In the genomic region with DNA sequence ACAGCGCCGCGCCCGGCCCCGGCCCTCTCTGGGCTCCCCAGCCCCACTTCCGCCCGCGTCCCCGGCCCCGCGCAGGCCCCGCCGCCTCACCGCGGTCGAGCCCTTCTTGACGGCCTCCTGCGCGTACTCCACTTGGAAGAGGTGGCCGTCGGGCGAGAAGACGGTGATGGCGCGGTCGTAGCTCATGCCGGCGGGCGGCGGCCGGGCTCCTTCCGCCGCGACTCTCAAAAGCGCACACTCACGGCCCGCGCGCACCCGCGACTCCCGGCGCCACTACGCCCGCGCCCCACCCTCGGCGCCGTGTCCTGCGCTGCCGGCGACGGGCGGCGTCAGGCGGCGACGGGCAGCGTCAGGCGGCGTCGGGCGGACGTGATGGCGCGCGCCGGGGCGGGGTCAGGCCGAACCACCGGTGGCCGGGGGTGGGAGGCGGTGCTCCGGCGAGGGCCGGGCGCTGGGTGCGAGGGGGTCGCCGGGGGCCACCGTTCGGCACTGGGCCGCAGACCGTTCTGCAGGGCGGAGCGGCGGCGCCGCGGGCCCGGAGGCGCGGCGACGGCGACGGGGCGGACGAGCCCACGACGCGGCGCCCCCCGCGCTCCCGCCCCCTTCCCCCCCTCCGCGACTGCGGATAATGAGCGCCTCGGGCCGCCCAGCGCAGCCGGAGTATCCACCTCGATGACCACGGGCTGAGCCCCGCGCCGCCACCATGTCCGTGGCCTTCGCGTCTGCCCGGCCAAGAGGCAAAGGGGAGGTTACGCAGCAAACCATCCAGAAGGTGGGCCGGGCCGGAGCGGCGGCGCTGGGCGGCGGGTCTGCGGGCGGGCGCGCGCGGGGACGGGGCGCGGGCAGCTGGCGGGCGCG, we compare ENCODE assay signal across 8 cellular contexts. TPM values are rescaled to one million over a fixed set of nuclear protein-coding genes. Genes with fewer than 3 reads are reported as not detected.
DNase-seq lines count a peak whose midpoint lies in the region; ATAC-seq and TF ChIP-seq lines count a peak whose summit lies in the region.

PSMA7 (minus strand) TSS at position 277 of the 858 bp plus-strand sequence; CDS start at position 186, 91 bp downstream.
SS18L1 (plus strand) TSS at position 652 of the 858 bp plus-strand sequence; CDS start at position 704, 52 bp downstream.

- no peaks in the 10 kb centered on the region for H3K27me3 Mint-ChIP-seq in CD8-positive, alpha-beta T cell (ENCODE audit: low read depth)

- H3K36me3 ChIP-seq in CD8-positive, alpha-beta T cell (ENCODE audit: insufficient read depth, low read length), result peaks cover 24% of the 10 kb centered on the region
- peaks cover 61% of the 10 kb centered on the region for H3K36me3 ChIP-seq in NT2/D1 (ENCODE audit: insufficient read depth, insufficient read length, low read length)

- DNase-seq in CD8-positive, alpha-beta T cell, result peak; percentile 65 to 93 (median 84)
- DNase-seq in NT2/D1 (ENCODE audit: low read depth, low spot score), result peak; percentile 86
- DNase-seq in activated CD8-positive, alpha-beta memory T cell treated with anti-CD3 and anti-CD28 coated beads, Interleukin-2, amount 50 U/mL, for 48 hours, result peak; percentile 92
- no peak for DNase-seq in epithelial cell of prostate (ENCODE audit: low read depth, low spot score)
- peak; percentile 87 for DNase-seq in mucosa of gallbladder (ENCODE audit: low spot score)
- DNase-seq in stimulated activated CD8-positive, alpha-beta memory T cell treated with anti-CD3 and anti-CD28 coated beads, Interleukin-4, amount 100 ng/mL, for 24 hours (ENCODE audit: low read depth), result peak; percentile 80

- peak within 1 kb of the TSS; percentile 60 for H3K4me3 ChIP-seq in CD8-positive, alpha-beta T cell (ENCODE audit: low read depth, low read length)
- H3K4me3 ChIP-seq in NT2/D1 (ENCODE audit: insufficient read length, low read depth), result peak within 1 kb of the TSS; percentile 86

- H3K27me3 ChIP-seq in CD8-positive, alpha-beta T cell (ENCODE audit: insufficient read depth, low read length), result no peaks in the 10 kb centered on the region
- peaks cover 11% of the 10 kb centered on the region for H3K27me3 ChIP-seq in NT2/D1 (ENCODE audit: insufficient read depth, insufficient read length)

- peak within 1 kb of the TSS; percentile 58 for H3K27ac ChIP-seq in CD8-positive, alpha-beta T cell (ENCODE audit: low read depth, low read length)
- peak within 1 kb of the TSS; percentile 84 for H3K27ac ChIP-seq in epithelial cell of prostate

- CTCF ChIA-PET in CD8-positive, alpha-beta T cell (lab: Charles Lee), result interaction anchor here (0.8 to 1.3 kb wide), 3 partner anchors 22 to 132 kb away, joined by 3 read pairs; no protein-coding TSS in a partner anchor

- peak within 1 kb of the TSS; percentile 93 for H3K27ac Mint-ChIP-seq in CD8-positive, alpha-beta T cell

- peaks cover 37% of the 10 kb centered on the region for H3K4me1 ChIP-seq in CD8-positive, alpha-beta T cell (ENCODE audit: insufficient read depth, low read length)
- peaks cover 20% of the 10 kb centered on the region for H3K4me1 ChIP-seq in NT2/D1 (ENCODE audit: insufficient read depth, insufficient read length)

- POLR2A ChIA-PET in CD8-positive, alpha-beta T cell (lab: Charles Lee), result interaction anchor here (0.7 to 3.4 kb wide), 6 partner anchors 14 to 117 kb away, joined by 3 to 38 read pairs (median 4); partner anchors contain the start of genes LSM14B and TAF4

- H3K36me3 Mint-ChIP-seq in CD8-positive, alpha-beta T cell, result peaks cover 40% of the 10 kb centered on the region

- TF ChIP-seq CTCF in CD8-positive, alpha-beta T cell (IDR thresholded peaks at IDR 0.05), result no peak

- H3K9me3 ChIP-seq in CD8-positive, alpha-beta T cell (ENCODE audit: low read length), result no peaks in the 10 kb centered on the region
- H3K9me3 ChIP-seq in NT2/D1 (ENCODE audit: insufficient read depth, low read length), result no peaks in the 10 kb centered on the region

- ATAC-seq in CD8-positive, alpha-beta T cell, result peak; percentile 83
- ATAC-seq in GM19395 (IDR thresholded peaks at IDR 0.05; ENCODE audit: unreplicated experiment) (peak; percentile 72), HG03521 (IDR thresholded peaks at IDR 0.05; ENCODE audit: unreplicated experiment) (peak; percentile 66)

- H3K9ac ChIP-seq in NT2/D1 (ENCODE audit: insufficient read length, low read depth), result peak within 1 kb of the TSS; percentile 96

- intact Hi-C loops in CD8-positive, alpha-beta T cell (cut with DNase I, micrococcal nuclease), result loop anchor here (1.0 to 5.0 kb wide), 8 partner anchors 21 to 244 kb away; partner anchors contain the start of genes ADRM1 (in 2 of the 2), LSM14B (in 2 of the 2), OSBPL2 (in 2 of the 2) and RPS21 (in 2 of the 2)

- H3K4me3 Mint-ChIP-seq in CD8-positive, alpha-beta T cell, result peak within 1 kb of the TSS; percentile 92

- no peaks in the 10 kb centered on the region for H3K9me3 Mint-ChIP-seq in CD8-positive, alpha-beta T cell

- peaks cover 50% of the 10 kb centered on the region for H3K4me1 Mint-ChIP-seq in CD8-positive, alpha-beta T cell (ENCODE audit: low read depth)

RNA-seq across cellular contexts. Expression of gene PSMA7, which starts in this region (rescaled TPM):
- 100 to 1,000 TPM; 170 to 179 TPM for total RNA-seq in CD8-positive, alpha-beta T cell
- total RNA-seq in mucosa of gallbladder, result 189 TPM

RNA-seq across cellular contexts. Expression of gene SS18L1, which starts in this region (rescaled TPM):
- 10 to 100 TPM; 12.6 to 12.9 TPM for total RNA-seq in CD8-positive, alpha-beta T cell
- total RNA-seq in mucosa of gallbladder, result 14.2 TPM
